1 cellular context compared by ENCODE assay signal in genomic region chr1:6235302-6235680, GRCh38.
TF ChIP-seq lines count a peak whose summit lies in the region.

No MANE protein-coding gene starts in this region.

TF ChIP-seq in K562, 482 proteins besides CTCF, POLR2A, EP300 and RAD21 (continued from another document):
- TF ChIP-seq CEBPZ (IDR thresholded peaks at IDR 0.05; ENCODE audit: borderline replicate concordance, low read depth, low read length) (no peak), ZNF785 (CRISPR knock-in tag; IDR thresholded peaks at IDR 0.05) (no peak)
